9 cellular contexts compared by ENCODE assay signal in genomic region chr10:132574783-132575319, GRCh38. TPM values are rescaled to one million over a fixed set of nuclear protein-coding genes. Genes with fewer than 3 reads are reported as not detected.
DNase-seq lines count a peak whose midpoint lies in the region; ATAC-seq and TF ChIP-seq lines count a peak whose summit lies in the region.
"Had no signal": no experiment of that assay in that cellular context is flagged by ENCODE, and none has a peak within 500 bp of the region (broad histone marks: within the 10 kb centered on the region; RNA-seq: fewer than 3 reads in every experiment).

No MANE protein-coding gene starts in this region.

- peak overlapping the region in 1 of 2 donors; percentile 21 for H3K9ac ChIP-seq in mucosa of rectum (ENCODE audit: low read depth in 1 of 2, low read length in 2 of 2)
- no peak overlapping the region for H3K9ac ChIP-seq in GM23248

- peak overlapping the region; percentile 11; the same call in 1 of the 2 replicates for H3K4me3 ChIP-seq in HL-60 (replicated peaks; ENCODE audit: insufficient read depth, low read length)
- H3K4me3 ChIP-seq in astrocyte of the cerebellum (ENCODE audit: low read depth, low read length): no peak overlapping the region
- H3K4me3 ChIP-seq in mucosa of rectum (ENCODE audit: low read length in 2 of 2): no peak overlapping the region
- no peak overlapping the region for H3K4me3 ChIP-seq in GM23248

- in situ Hi-C loops in astrocyte of the cerebellum (cut with HindIII; ENCODE audit: low sequenced_read_pairs) (no loop called here), GM23248 (cut with MboI) (no loop called here)

- no peaks in the 10 kb centered on the region for H3K9me3 ChIP-seq in CD4-positive, alpha-beta T cell (ENCODE audit: control insufficient read depth, low read length)
- H3K9me3 ChIP-seq in mucosa of rectum (ENCODE audit: control insufficient read depth in 2 of 2, low read length in 2 of 2) (no peaks in the 10 kb centered on the region), GM23248 (ENCODE audit: low read depth) (no peaks in the 10 kb centered on the region)

- no peak overlapping the region for H3K27ac Mint-ChIP-seq in CD4-positive, alpha-beta T cell

- no peak for DNase-seq in CD4-positive, alpha-beta T cell
- DNase-seq in HL-60 (ENCODE audit: low read depth in 1 of 2, low spot score in 1 of 2) (peak in 1 of 2 experiments; percentile 71), astrocyte of the cerebellum (ENCODE audit: low read depth) (peak; percentile 76), GM23248 (no peak), COLO668 (lab: John Stamatoyannopoulos, UW; ENCODE audit: unreplicated experiment) (no peak), NCI-H69 (lab: John Stamatoyannopoulos, UW) (no peak)
- DNase-seq: NCI-H526 treated with DMSO at 0.1 percent for 48 hours had no signal

- no peak overlapping the region for H3K27ac ChIP-seq in CD4-positive, alpha-beta T cell (ENCODE audit: low read depth, low read length)
- H3K27ac ChIP-seq in HL-60 (replicated peaks): peak overlapping the region; percentile 59
- peak overlapping the region; percentile 26 to 59 for H3K27ac ChIP-seq in mucosa of rectum (ENCODE audit: low read depth in 2 of 2, low read length in 2 of 2)
- H3K27ac ChIP-seq in GM23248: no peak overlapping the region

- no peaks in the 10 kb centered on the region for H4K20me1 ChIP-seq in GM23248 (ENCODE audit: insufficient read depth)

- H2AFZ ChIP-seq in GM23248: no peak overlapping the region

- H3K27me3 Mint-ChIP-seq in CD4-positive, alpha-beta T cell: no peaks in the 10 kb centered on the region

- no peaks in the 10 kb centered on the region for H3K9me2 ChIP-seq in GM23248 (ENCODE audit: insufficient read depth)

- no peak overlapping the region for H3K4me2 ChIP-seq in GM23248 (ENCODE audit: unreplicated experiment)

- H3K4me1 ChIP-seq in mucosa of rectum (ENCODE audit: control insufficient read depth in 2 of 2, insufficient read depth in 2 of 2, low read length in 2 of 2) (peaks cover 44 to 52% of the 10 kb centered on the region in 2 donors), GM23248 (ENCODE audit: insufficient read depth) (peaks cover 14% of the 10 kb centered on the region)

- peaks cover 48% of the 10 kb centered on the region for H3K4me1 Mint-ChIP-seq in CD4-positive, alpha-beta T cell (ENCODE audit: low read depth)

- CTCF ChIA-PET in CD4-positive, alpha-beta T cell (lab: Charles Lee): no interaction called here

- H3K36me3 Mint-ChIP-seq in CD4-positive, alpha-beta T cell (ENCODE audit: low read depth): no peaks in the 10 kb centered on the region

- H3K9me3 Mint-ChIP-seq in CD4-positive, alpha-beta T cell: no peaks in the 10 kb centered on the region

- peaks cover 75% of the 10 kb centered on the region for H3K79me2 ChIP-seq in GM23248 (ENCODE audit: insufficient read depth)

- H3K36me3 ChIP-seq in mucosa of rectum (ENCODE audit: control insufficient read depth in 2 of 2, insufficient read depth in 2 of 2, low read length in 2 of 2) (no peaks in the 10 kb centered on the region), GM23248 (ENCODE audit: low read depth) (no peaks in the 10 kb centered on the region)

- 83 to 85% methylated on average over 19 of the region's 19 CpGs for WGBS in GM23248 (ENCODE audit: low coverage in 1 of 2, low lambda C conversion rate in 2 of 2, missing lambda C conversion rate in 2 of 2), 2 experiments

- ATAC-seq in CD4-positive, alpha-beta T cell (ENCODE audit: poor library complexity): no peak
- ATAC-seq in HG03520 (IDR thresholded peaks at IDR 0.05; ENCODE audit: unreplicated experiment): no peak

- H3F3A ChIP-seq in GM23248 (ENCODE audit: insufficient read depth): peaks cover 7% of the 10 kb centered on the region; the same call in 1 of the 2 replicates

- POLR2A ChIA-PET in CD4-positive, alpha-beta T cell (lab: Charles Lee): no interaction called here

- H3K4me3 Mint-ChIP-seq in CD4-positive, alpha-beta T cell: peak overlapping the region; percentile 30

- H3K27me3 ChIP-seq in CD4-positive, alpha-beta T cell (ENCODE audit: control insufficient read depth, insufficient read depth, low read length): no peaks in the 10 kb centered on the region
- no peaks in the 10 kb centered on the region for H3K27me3 ChIP-seq in HL-60 (ENCODE audit: insufficient read depth, poor library complexity, severe bottlenecking)
- H3K27me3 ChIP-seq in mucosa of rectum (ENCODE audit: control insufficient read depth in 2 of 2, insufficient read depth in 2 of 2, low read length in 2 of 2): no peaks in the 10 kb centered on the region
- no peaks in the 10 kb centered on the region for H3K27me3 ChIP-seq in GM23248 (replicated peaks; ENCODE audit: insufficient read depth)

- TF ChIP-seq CTCF in CD4-positive, alpha-beta T cell (IDR thresholded peaks at IDR 0.05): no peak
- TF ChIP-seq CTCF in HL-60 (IDR thresholded peaks at IDR 0.05; ENCODE audit: insufficient read depth, low read length) (no peak), astrocyte of the cerebellum (IDR thresholded peaks at IDR 0.05; ENCODE audit: low read depth, low read length, missing control alignments) (no peak)

- intact Hi-C loops in CD4-positive, alpha-beta T cell (cut with DNase I, micrococcal nuclease): no loop called here

RNA-seq across cellular contexts. Expression of gene INPP5A, which starts 37.3 kb away (rescaled TPM):
- total RNA-seq in CD4-positive, alpha-beta T cell: 10 to 100 TPM; 22.0 to 24.8 TPM
- 35.2 and 39.3 TPM in 2 replicates for total RNA-seq in GM23248 (2014; rRNA removed; shearing (Covaris generic))
- 2.3 and 2.8 TPM in 2 replicates for polyA plus RNA-seq in GM23248 (2016; fragmentation: Nextera tagmentation; extraction: Ambion mirVana)

Comparison
In these comparisons a context has a peak if more than half of its experiments do, and no peak if none do; other contexts are left out.
1. H3K27ac ChIP-seq: peak in HL-60 (single experiment) and mucosa of rectum (2 of 2); none in CD4-positive, alpha-beta T cell (single experiment) and GM23248 (single experiment).